Comparison of ENCODE assay signal across 8 cellular contexts in genomic region chr7:157337316-157338149, GRCh38. TPM values are rescaled to one million over a fixed set of nuclear protein-coding genes. Genes with fewer than 3 reads are reported as not detected.
DNase-seq lines count a peak whose midpoint lies in the region; ATAC-seq, FAIRE-seq and TF ChIP-seq lines count a peak whose summit lies in the region.

No MANE protein-coding gene starts in this region.

- H3K27me3 ChIP-seq in gastroesophageal sphincter (no peaks in the 10 kb centered on the region), parathyroid adenoma (ENCODE audit: control insufficient read depth, insufficient read depth, low read length) (no peaks in the 10 kb centered on the region), upper lobe of left lung (no peaks in the 10 kb centered on the region)

- DNase-seq in A549 (ENCODE audit: low read depth in 1 of 2, low spot score in 1 of 2) (peak in 1 of 2 experiments; percentile 35), RCC 7860 (ENCODE audit: low spot score) (peak; percentile 42), upper lobe of left lung (peak; percentile 58 to 95)
- peak; percentile 71 for DNase-seq in activated naive CD4-positive, alpha-beta T cell treated with Interleukin-2 at 50 U/mL for 16 hours

- TF ChIP-seq EP300 in A549 (IDR thresholded peaks at IDR 0.05), result no peak
- no peak for TF ChIP-seq EP300 in gastroesophageal sphincter (IDR thresholded peaks at IDR 0.05)
- TF ChIP-seq EP300 in upper lobe of left lung (IDR thresholded peaks at IDR 0.05), result no peak

- H3K36me3 ChIP-seq in gastroesophageal sphincter (no peaks in the 10 kb centered on the region), parathyroid adenoma (ENCODE audit: control insufficient read depth, insufficient read depth, low read length) (no peaks in the 10 kb centered on the region), upper lobe of left lung (no peaks in the 10 kb centered on the region)

- H3K4me3 ChIP-seq in A549, result peak overlapping the region; percentile 59
- H3K4me3 ChIP-seq in gastroesophageal sphincter, result peak overlapping the region; percentile 87 to 94
- peak overlapping the region; percentile 77 for H3K4me3 ChIP-seq in parathyroid adenoma (ENCODE audit: low read depth, low read length)
- H3K4me3 ChIP-seq in upper lobe of left lung, result peak overlapping the region; percentile 71 to 91 (median 85)

- peaks cover 28% of the 10 kb centered on the region for H3K4me1 ChIP-seq in A549
- peaks cover 0 to 56% (median 28%) of the 10 kb centered on the region in 3 donors for H3K4me1 ChIP-seq in gastroesophageal sphincter
- peaks cover 5% of the 10 kb centered on the region for H3K4me1 ChIP-seq in parathyroid adenoma
- peaks cover 27 to 48% (median 40%) of the 10 kb centered on the region in 4 donors for H3K4me1 ChIP-seq in upper lobe of left lung

- H2AFZ ChIP-seq in parathyroid adenoma, result peak overlapping the region; percentile 92

- POLR2A ChIA-PET in A549 (lab: Yijun Ruan, JAX), result interaction anchor here (2.3 kb wide), 1 partner anchor 38 kb away, joined by 9 read pairs; no protein-coding TSS in a partner anchor

- H3K79me2 ChIP-seq in parathyroid adenoma, result peaks cover 42% of the 10 kb centered on the region

- H3K4me2 ChIP-seq in A549 (peak overlapping the region; percentile 85), parathyroid adenoma (ENCODE audit: low read length) (peak overlapping the region; percentile 93)

- ATAC-seq in A549 (peak; percentile 72 to 81), GM18517 (IDR thresholded peaks at IDR 0.05; ENCODE audit: unreplicated experiment) (peak; percentile 33), HG03064 (IDR thresholded peaks at IDR 0.05; ENCODE audit: low read depth, unreplicated experiment) (peak; percentile 58), gastroesophageal sphincter (peak; percentile 83), upper lobe of left lung (ENCODE audit: low FRiP score in 2 of 2) (peak; percentile 84 to 90)

- H3K9ac ChIP-seq in parathyroid adenoma, result no peak overlapping the region

- H3K9me3 ChIP-seq in A549 (no peaks in the 10 kb centered on the region), gastroesophageal sphincter (no peaks in the 10 kb centered on the region), parathyroid adenoma (ENCODE audit: control insufficient read depth, low read length) (no peaks in the 10 kb centered on the region), upper lobe of left lung (no peaks in the 10 kb centered on the region)

- H3K27ac ChIP-seq in A549 (peak overlapping the region; percentile 76 to 99), gastroesophageal sphincter (peak overlapping the region; percentile 88 to 99 (median 98)), parathyroid adenoma (peak overlapping the region; percentile 84), upper lobe of left lung (peak overlapping the region; percentile 97 to 99 (median 98))

- FAIRE-seq in A549 (lab: Jason Lieb, UNC) (no peak), RCC 7860 (lab: Jason Lieb, UNC) (no peak)

- CTCF ChIA-PET in A549 (lab: Yijun Ruan, JAX), result interaction anchor here (0.6 to 3.0 kb wide), 8 partner anchors 12 to 433 kb away, joined by 3 to 21 read pairs (median 8); no protein-coding TSS in a partner anchor

- WGBS in A549 (ENCODE audit: missing lambda C conversion rate), result 2% methylated on average over 29 of the region's 59 CpGs
- WGBS in gastroesophageal sphincter (ENCODE audit: low coverage in 1 of 2), 2 donors, result 1% methylated on average over 17 to 18 of the region's 59 CpGs
- WGBS in upper lobe of left lung, 2 donors, result 1 to 2% methylated on average over 26 to 34 of the region's 59 CpGs

- no peak for TF ChIP-seq RAD21 in A549 (conservative IDR thresholded peaks at IDR 0.05 in 1 of 2, IDR thresholded peaks at IDR 0.05 in 1 of 2)

- no peak for TF ChIP-seq CTCF in A549 (IDR thresholded peaks at IDR 0.05)
- no peak for TF ChIP-seq CTCF in gastroesophageal sphincter (IDR thresholded peaks at IDR 0.05)
- no peak for TF ChIP-seq CTCF in parathyroid adenoma (IDR thresholded peaks at IDR 0.05)
- TF ChIP-seq CTCF in upper lobe of left lung (IDR thresholded peaks at IDR 0.05), result no peak

- TF ChIP-seq POLR2A in A549 (IDR thresholded peaks at IDR 0.05; ENCODE audit: low read length) (no peak), gastroesophageal sphincter (IDR thresholded peaks at IDR 0.05) (no peak), upper lobe of left lung (IDR thresholded peaks at IDR 0.05) (no peak)

TF ChIP-seq in A549, 52 proteins besides CTCF, POLR2A, EP300 and RAD21:
- TF ChIP-seq RFX5 (IDR thresholded peaks at IDR 0.05) (no peak), MAX (IDR thresholded peaks at IDR 0.05) (0 out of 2 replicates have a peak, but pooled peaks have one; percentile 11)
TF ChIP-seq in A549: peak in this region for 1.

RNA-seq across cellular contexts. Expression of gene DNAJB6, which starts 0.7 kb away (rescaled TPM):
- polyA plus RNA-seq in A549 (2011; rRNA removed), result 71.2 and 117 TPM in 2 replicates
- 58.0 and 60.0 TPM in 2 replicates for polyA plus RNA-seq in A549 (2012; cell fraction: cytosol; rRNA removed)
- polyA plus RNA-seq in A549 (2012; cell fraction: nucleus; rRNA removed), result 64.6 and 79.2 TPM in 2 replicates
- polyA plus RNA-seq in A549 (2017; fragmentation: RNase III; extraction: RNeasy Plus Mini Kit Qiagen cat#74134 plus additional on column Dnase treatment), result 128 to 136 TPM (median 131 TPM) in 3 replicates
- 19.9 and 22.8 TPM in 2 replicates for polyA minus RNA-seq in A549 (2011; rRNA and poly(A)+ RNA removed)
- 100 to 1,000 TPM; 117 to 195 (median 148) TPM for total RNA-seq in gastroesophageal sphincter
- 10 to 100 TPM; 64.1 to 99.6 (median 83.0) TPM for total RNA-seq in upper lobe of left lung

Comparison
In these comparisons a context has a peak if more than half of its experiments do, and no peak if none do; other contexts are left out.
1. ATAC-seq: peak in every context shown above with its lines; median percentile 87 in upper lobe of left lung; 83 in gastroesophageal sphincter; 76 in A549; 58 in HG03064; 33 in GM18517.